Comparison of ENCODE assay signal across 9 cellular contexts in the genomic region with DNA sequence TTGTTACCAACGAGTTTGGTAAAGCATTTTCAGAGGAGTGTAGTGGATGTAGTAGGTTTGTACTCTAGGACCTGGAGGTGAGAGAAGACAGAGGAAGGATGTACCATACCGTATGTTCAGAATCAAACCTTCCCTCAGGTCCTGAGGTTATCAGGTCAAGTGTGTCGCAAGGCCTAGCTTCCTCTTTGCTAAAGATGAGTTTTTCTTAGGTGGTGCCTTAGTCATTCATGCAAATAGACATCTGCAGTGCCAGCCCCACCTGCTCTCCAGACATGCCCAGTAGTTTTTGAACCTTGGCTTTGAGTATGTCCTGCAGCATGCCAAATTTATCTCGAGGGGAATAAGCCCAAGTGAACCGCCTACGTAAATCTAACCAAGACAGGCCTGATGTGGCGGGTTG.
A peak's percentile ranks its signal among the peaks of the same experiment; 100 is the strongest.
DNase-seq lines count a peak whose midpoint lies in the region; ATAC-seq and TF ChIP-seq lines count a peak whose summit lies in the region.
"Had no signal": no experiment of that assay in that cellular context is flagged by ENCODE, and none has a peak within 500 bp of the region (broad histone marks: within the 10 kb centered on the region; RNA-seq: fewer than 3 reads in every experiment).

No MANE protein-coding gene starts in this region.

- H3K9ac ChIP-seq in BLaER1 treated with 17β-estradiol and CSF1 and Interleukin-3, amounts not matched to agents 10 nM and 100 nM, result peak overlapping the region in 1 of 11 experiments; percentile 45; a peak in 1 of 22 replicates

- TF ChIP-seq CTCF in coronary artery (IDR thresholded peaks at IDR 0.05), result no peak

- peaks cover 10 to 31% (median 17%) of the 10 kb centered on the region in 10 experiments for H3K4me1 ChIP-seq in BLaER1 treated with 17β-estradiol and CSF1 and Interleukin-3, amounts not matched to agents 10 nM and 100 nM
- H3K4me1 ChIP-seq: SJCRH30 had no signal

- H3K4me2 ChIP-seq in BLaER1 treated with 17β-estradiol and CSF1 and Interleukin-3, amounts not matched to agents 10 nM and 100 nM, result peak overlapping the region; percentile 20 to 76 (median 58); a peak in 21 of 22 replicates

- peak overlapping the region in 8 of 11 experiments; percentile 36 to 75 (median 48); a peak in 14 of 22 replicates for H3K27ac ChIP-seq in BLaER1 treated with 17β-estradiol and CSF1 and Interleukin-3, amounts not matched to agents 10 nM and 100 nM
- H3K27ac ChIP-seq in coronary artery, result peak overlapping the region in 1 of 2 donors; percentile 5
- H3K27ac ChIP-seq: SJCRH30 had no signal

- DNase-seq in NOMO-1 treated with DMSO at 0.1 percent for 48 hours (lab: John Stamatoyannopoulos, UW; ENCODE audit: unreplicated experiment), result peak; percentile 59
- DNase-seq in SHP77 (lab: John Stamatoyannopoulos, UW), result no peak
- no peak for DNase-seq in GOT3 (lab: John Stamatoyannopoulos, UW)
- no peak for DNase-seq in coronary artery (ENCODE audit: low spot score)
- DNase-seq in NCI-H2196 (lab: John Stamatoyannopoulos, UW; ENCODE audit: unreplicated experiment), result no peak
- DNase-seq: SJCRH30 had no signal

- H3K36me3 ChIP-seq in BLaER1 treated with 17β-estradiol and CSF1 and Interleukin-3, amounts not matched to agents 10 nM and 100 nM, result 0 out of 22 replicates have a peak, but pooled peaks cover 0 to 7% (median 0%) of the 10 kb centered on the region in 11 experiments
- H3K36me3 ChIP-seq: SJCRH30 had no signal

- H4K20me1 ChIP-seq in BLaER1 treated with 17β-estradiol and CSF1 and Interleukin-3, amounts not matched to agents 10 nM and 100 nM, result no peaks in the 10 kb centered on the region

- peaks cover 0 to 17% (median 0%) of the 10 kb centered on the region in 11 experiments; a peak in 2 of 22 replicates for H3K9me3 ChIP-seq in BLaER1 treated with 17β-estradiol and CSF1 and Interleukin-3, amounts not matched to agents 10 nM and 100 nM (replicated peaks in 1 of 11)
- H3K9me3 ChIP-seq: SJCRH30 had no signal

- no peak overlapping the region for H3K4me3 ChIP-seq in BLaER1 treated with 17β-estradiol and CSF1 and Interleukin-3, amounts not matched to agents 10 nM and 100 nM
- no peak overlapping the region for H3K4me3 ChIP-seq in coronary artery
- H3K4me3 ChIP-seq: SJCRH30 had no signal

- no peaks in the 10 kb centered on the region for H3K27me3 ChIP-seq in BLaER1 treated with 17β-estradiol and CSF1 and Interleukin-3, amounts not matched to agents 10 nM and 100 nM
- H3K27me3 ChIP-seq: SJCRH30 had no signal

- ATAC-seq in GM19328 (IDR thresholded peaks at IDR 0.05; ENCODE audit: unreplicated experiment) (peak; percentile 87), HG02973 (IDR thresholded peaks at IDR 0.05; ENCODE audit: unreplicated experiment) (peak; percentile 96)
